ENCODE assay signal across 14 cellular contexts in the genomic region with DNA sequence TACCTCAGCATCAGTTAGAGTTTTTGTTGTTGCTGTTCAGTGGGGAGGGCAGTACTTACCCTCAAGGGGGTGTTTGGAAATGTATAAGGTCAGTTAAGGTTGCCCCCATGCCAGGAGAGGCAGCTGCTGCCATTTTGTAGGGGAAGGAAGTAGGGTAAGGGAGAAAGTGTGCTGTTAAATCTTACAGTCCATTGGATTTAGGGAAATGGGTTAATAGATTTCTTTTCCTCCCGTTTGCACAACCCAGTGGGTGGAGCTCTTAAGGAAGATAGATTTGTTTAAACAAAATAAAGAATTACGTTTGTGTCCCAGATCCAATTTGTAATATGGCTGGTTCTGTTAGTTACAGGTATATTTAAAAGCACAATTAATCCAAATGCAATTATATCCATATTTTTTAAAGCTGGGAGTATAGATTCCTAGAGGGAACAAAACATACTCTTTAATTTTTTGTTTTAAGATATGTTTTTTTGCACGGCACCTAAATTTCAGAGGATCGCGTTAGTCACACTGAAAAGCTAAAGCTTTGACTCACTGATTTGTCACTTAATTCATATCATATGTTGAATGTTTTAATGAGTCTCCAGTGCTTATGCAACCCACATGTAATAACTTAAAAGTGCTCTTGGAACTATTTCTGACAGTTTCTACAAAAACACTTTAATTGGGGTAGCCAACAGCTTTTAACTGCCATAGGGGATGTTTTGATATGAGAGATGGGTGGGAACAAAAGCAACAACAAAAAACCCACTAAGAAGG. TPM values are rescaled to one million over a fixed set of nuclear protein-coding genes. Genes with fewer than 3 reads are reported as not detected.
DNase-seq lines count a peak whose midpoint lies in the region; ATAC-seq and TF ChIP-seq lines count a peak whose summit lies in the region.
"Had no signal": no experiment of that assay in that cellular context is flagged by ENCODE, and none has a peak within 500 bp of the region (broad histone marks: within the 10 kb centered on the region; RNA-seq: fewer than 3 reads in every experiment).

No MANE protein-coding gene starts in this region.

- H2BK5ac ChIP-seq in trophoblast cell (ENCODE audit: low read depth, low read length, poor library complexity), result no peak overlapping the region

- H2AK5ac ChIP-seq in trophoblast cell (ENCODE audit: low read length), result no peak overlapping the region

- no peak overlapping the region for H3K14ac ChIP-seq in trophoblast cell (ENCODE audit: low read length)

- H3K4me3 ChIP-seq in epithelial cell of esophagus (ENCODE audit: low read length) (no peak overlapping the region), trophoblast cell (ENCODE audit: low read depth, low read length) (no peak overlapping the region), left ventricle myocardium inferior (no peak overlapping the region)
- H3K4me3 ChIP-seq: lower lobe of right lung, ovary had no signal

- TF ChIP-seq CTCF in epithelial cell of esophagus (IDR thresholded peaks at IDR 0.05; ENCODE audit: insufficient read depth, low read depth, low read length, missing control alignments), result no peak
- no peak for TF ChIP-seq CTCF in left ventricle myocardium inferior (IDR thresholded peaks at IDR 0.05; ENCODE audit: borderline replicate concordance)

- no peaks in the 10 kb centered on the region for H3K79me2 ChIP-seq in trophoblast cell (ENCODE audit: control insufficient read depth, insufficient read depth, low read length, poor library complexity)

- H2AFZ ChIP-seq in trophoblast cell (ENCODE audit: insufficient read depth, low read length, poor library complexity), result no peak overlapping the region

- H2BK12ac ChIP-seq in trophoblast cell (ENCODE audit: low read length), result no peak overlapping the region

- no peak overlapping the region for H3K4me2 ChIP-seq in trophoblast cell (ENCODE audit: low read length)

- no peak overlapping the region for H4K91ac ChIP-seq in trophoblast cell (ENCODE audit: low read depth, low read length)

- H3K9ac ChIP-seq in trophoblast cell (ENCODE audit: low read length), result no peak overlapping the region

- no peak overlapping the region for H3K23ac ChIP-seq in trophoblast cell (ENCODE audit: low read length)

- ATAC-seq in HG02571 (IDR thresholded peaks at IDR 0.05; ENCODE audit: unreplicated experiment) (no peak), HG03135 (IDR thresholded peaks at IDR 0.05; ENCODE audit: unreplicated experiment) (no peak)
- ATAC-seq: activated CD8-positive, alpha-beta memory T cell treated with anti-CD3 and anti-CD28 coated beads, Interleukin-2, amount 10 ng/mL, durations not matched to agents 7 days and 5 days; lower lobe of right lung had no signal

- H3K36me3 ChIP-seq in trophoblast cell (ENCODE audit: control insufficient read depth in 1 of 2, insufficient read depth in 2 of 2, low read length in 2 of 2) (no peaks in the 10 kb centered on the region), left ventricle myocardium inferior (no peaks in the 10 kb centered on the region)
- H3K36me3 ChIP-seq: lower lobe of right lung, ovary had no signal

- no peak overlapping the region for H2BK120ac ChIP-seq in trophoblast cell (ENCODE audit: insufficient read depth, low read length, poor library complexity)

- intact Hi-C loops in left ventricle myocardium inferior (cut with micrococcal nuclease), result no loop called here

- DNase-seq in ELR (ENCODE audit: low read depth) (peak; percentile 90), RPMI7951 (ENCODE audit: low read depth) (peak; percentile 74), epithelial cell of esophagus (ENCODE audit: low read depth) (peak; percentile 75), trophoblast cell (peak; percentile 5 to 25), NCI-H446 (lab: John Stamatoyannopoulos, UW) (no peak), left ventricle myocardium inferior (no peak)
- DNase-seq: activated CD8-positive, alpha-beta memory T cell treated with anti-CD3 and anti-CD28 coated beads, Interleukin-2, amount 10 ng/mL, durations not matched to agents 7 days and 5 days; Caco-2; lower lobe of right lung; NCI-H510A; ovary; stimulated activated naive CD4-positive, alpha-beta T cell had no signal

- H4K12ac ChIP-seq in trophoblast cell (ENCODE audit: low read depth, low read length), result no peak overlapping the region

- no peak overlapping the region for H4K8ac ChIP-seq in trophoblast cell (ENCODE audit: low read depth, low read length)

- H3K4me1 ChIP-seq in trophoblast cell (ENCODE audit: control insufficient read depth in 1 of 2, insufficient read depth in 2 of 2, low read length in 2 of 2) (no peaks in the 10 kb centered on the region), left ventricle myocardium inferior (no peaks in the 10 kb centered on the region)
- H3K4me1 ChIP-seq: Caco-2, lower lobe of right lung had no signal

- WGBS in trophoblast cell (ENCODE audit: extremely low coverage, insufficient coverage, insufficient read length), result no CpG with 5 or more reads among the region's 5 CpGs

- no peaks in the 10 kb centered on the region for H3K9me3 ChIP-seq in trophoblast cell (ENCODE audit: insufficient read depth, low read depth, low read length)
- no peaks in the 10 kb centered on the region for H3K9me3 ChIP-seq in left ventricle myocardium inferior (replicated peaks)
- H3K9me3 ChIP-seq: Caco-2, lower lobe of right lung, ovary had no signal

- H3K27me3 ChIP-seq in trophoblast cell (ENCODE audit: insufficient read depth, low read length) (no peaks in the 10 kb centered on the region), left ventricle myocardium inferior (ENCODE audit: low read depth) (peaks cover 16% of the 10 kb centered on the region)
- H3K27me3 ChIP-seq: ovary had no signal

- no peak overlapping the region for H3K18ac ChIP-seq in trophoblast cell (ENCODE audit: low read length)

- no peaks in the 10 kb centered on the region for H3K79me1 ChIP-seq in trophoblast cell (ENCODE audit: low read length)

- H3K4ac ChIP-seq in trophoblast cell (ENCODE audit: low read depth, low read length), result no peak overlapping the region

- H3K27ac ChIP-seq in trophoblast cell (ENCODE audit: low read depth, low read length) (no peak overlapping the region), left ventricle myocardium inferior (replicated peaks) (no peak overlapping the region)
- H3K27ac ChIP-seq: lower lobe of right lung, ovary had no signal

RNA-seq across cellular contexts. Expression of a gene that starts 9.0 kb away (rescaled TPM):
- total RNA-seq in RPMI7951 (2014; rRNA removed; shearing (Covaris generic)), result 15.5 and 21.7 TPM in 2 replicates
- polyA plus RNA-seq in trophoblast cell (2013), result 20.7 and 21.2 TPM in 2 replicates
- 12.0 TPM for total RNA-seq in left ventricle myocardium inferior

Comparison
In these comparisons a context has a peak if more than half of its experiments do, and no peak if none do; other contexts are left out.
1. DNase-seq: peak in ELR (single experiment), RPMI7951 (single experiment), epithelial cell of esophagus (single experiment) and trophoblast cell (2 of 2); none in NCI-H446 (0 of 2) and left ventricle myocardium inferior (single experiment).